In the genomic region with DNA sequence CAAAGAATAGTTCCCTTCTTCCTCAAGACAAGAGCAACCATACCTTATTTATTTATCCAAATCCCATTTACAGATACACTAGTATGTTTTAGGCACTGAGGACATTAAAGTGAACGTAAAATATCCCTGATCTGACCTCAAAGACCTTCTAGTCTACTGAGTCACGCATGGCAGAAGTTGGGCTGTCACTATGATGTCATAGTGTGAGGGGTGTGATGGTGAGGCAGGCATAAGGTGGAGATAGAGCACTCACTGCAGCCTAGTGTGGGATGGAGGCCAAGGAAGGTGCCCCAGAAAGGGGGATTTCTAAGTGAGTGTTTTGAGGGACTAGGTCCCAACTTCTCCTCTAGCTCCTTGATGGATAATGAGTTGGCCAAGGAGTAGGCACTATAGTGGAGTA, we compare ENCODE assay signal across 8 cellular contexts.
"Had no signal": no experiment of that assay in that cellular context is flagged by ENCODE, and none has a peak within 500 bp of the region (broad histone marks: within the 10 kb centered on the region; RNA-seq: fewer than 3 reads in every experiment).

No MANE protein-coding gene starts in this region.

- FAIRE-seq: G401.6, GM12878, GM12891, GM12892, GM18507, GM19239 had no signal

- DNase-seq: GDM1, GF-D8 had no signal

- ATAC-seq: GM12878 had no signal

- H3K4me3 ChIP-seq: GM12878 had no signal
